In genomic region chr4:10182446-10183424, GRCh38 we compare ENCODE assay signal across 1 cellular context.
A peak's percentile ranks its signal among the peaks of the same experiment; 100 is the strongest.
TF ChIP-seq lines count a peak whose summit lies in the region.

No MANE protein-coding gene starts in this region.

TF ChIP-seq in K562, 482 proteins besides CTCF, POLR2A, EP300 and RAD21 (continued from another document and continues in another):
- TF ChIP-seq CHD7 (IDR thresholded peaks at IDR 0.05; ENCODE audit: low read depth, low read length) (no peak), CTBP1 (IDR thresholded peaks at IDR 0.05; ENCODE audit: borderline replicate concordance) (no peak), TAF1 (IDR thresholded peaks at IDR 0.05; ENCODE audit: control insufficient read depth, extremely low read depth, insufficient read depth, low read length, severe bottlenecking) (no peak), HDAC3 (IDR thresholded peaks at IDR 0.05; ENCODE audit: borderline replicate concordance, partially characterized antibody) (peak; percentile 38), POLR2AphosphoS2 (IDR thresholded peaks at IDR 0.05; ENCODE audit: low read length) (peak; percentile 55; the same call in 1 of the 2 replicates), ETS1 (conservative IDR thresholded peaks at IDR 0.05; ENCODE audit: control insufficient read depth, low read depth, low read length) (no peak), POLR2B (IDR thresholded peaks at IDR 0.05; ENCODE audit: low read depth, partially characterized antibody) (peak; percentile 57), SRSF7 (optimal IDR thresholded peaks at IDR 0.05; ENCODE audit: low read depth, low read length) (no peak), ZNF830 (CRISPR knock-in tag; IDR thresholded peaks at IDR 0.05) (no peak), CCNT2 (IDR thresholded peaks at IDR 0.05; ENCODE audit: borderline replicate concordance, extremely low read depth, insufficient read length, low read depth, low read length) (no peak), NCOA6 (IDR thresholded peaks at IDR 0.05) (no peak), CREB5 (CRISPR knock-in tag; IDR thresholded peaks at IDR 0.05) (no peak), ID3 (CRISPR knock-in tag; IDR thresholded peaks at IDR 0.05) (no peak), ID3 (tag; IDR thresholded peaks at IDR 0.05) (0 out of 2 replicates have a peak, but pooled peaks have one; percentile 13), EP400 (IDR thresholded peaks at IDR 0.05) (no peak), EWSR1 (IDR thresholded peaks at IDR 0.05; ENCODE audit: borderline replicate concordance, low read depth, partially characterized antibody) (no peak), COPS2 (conservative IDR thresholded peaks at IDR 0.05) (no peak), SIRT6 (IDR thresholded peaks at IDR 0.05; ENCODE audit: low read depth, low read length) (no peak), SPI1 (IDR thresholded peaks at IDR 0.05; ENCODE audit: borderline replicate concordance, low read depth, low read length) (no peak), DNMT1 (IDR thresholded peaks at IDR 0.05) (no peak), ARID4B (CRISPR knock-in tag; IDR thresholded peaks at IDR 0.05) (no peak), ZNF57 (CRISPR knock-in tag; IDR thresholded peaks at IDR 0.05) (no peak), MTF1 (CRISPR knock-in tag; IDR thresholded peaks at IDR 0.05; ENCODE audit: borderline replicate concordance) (no peak), ZBED1 (IDR thresholded peaks at IDR 0.05) (no peak), KLF1 (tag; IDR thresholded peaks at IDR 0.05) (no peak), ZKSCAN8 (CRISPR knock-in tag; IDR thresholded peaks at IDR 0.05) (peak; percentile 65; the same call in 1 of the 2 replicates), YY1 (IDR thresholded peaks at IDR 0.05; ENCODE audit: borderline replicate concordance in 1 of 3, control insufficient read depth in 1 of 3, extremely low read depth in 1 of 3, insufficient read depth in 3 of 3, insufficient read length in 1 of 3, insufficient replicate concordance in 2 of 3, low read depth in 1 of 3, low read length in 2 of 3) (no peak), BRD9 (IDR thresholded peaks at IDR 0.05; ENCODE audit: low read depth, partially characterized antibody) (no peak), GTF2F1 (IDR thresholded peaks at IDR 0.05; ENCODE audit: low read depth, low read length) (no peak), ARID1B (IDR thresholded peaks at IDR 0.05) (no peak), ZBTB26 (CRISPR knock-in tag; IDR thresholded peaks at IDR 0.05) (no peak), ZNF212 (CRISPR knock-in tag; IDR thresholded peaks at IDR 0.05) (no peak), CBX5 (IDR thresholded peaks at IDR 0.05; ENCODE audit: borderline replicate concordance, low read depth) (no peak), BCLAF1 (IDR thresholded peaks at IDR 0.05; ENCODE audit: borderline replicate concordance in 1 of 2, control insufficient read depth in 1 of 2, low read depth in 2 of 2, low read length in 1 of 2) (no peak), PYGO2 (tag; IDR thresholded peaks at IDR 0.05) (no peak)
